ENCODE assay signal across 23 cellular contexts in genomic region chr2:156581280-156581679, GRCh38.
"Had no signal": no experiment of that assay in that cellular context is flagged by ENCODE, and none has a peak within 500 bp of the region (broad histone marks: within the 10 kb centered on the region; RNA-seq: fewer than 3 reads in every experiment).

No MANE protein-coding gene starts in this region.

- H3K4me3 Mint-ChIP-seq: memory B cell; natural killer cell treated with Interleukin-12 subunit alpha and Interleukin-12 subunit beta and Interleukin-15 and Interleukin-18, amount 100 ng/mL, for 72 hours; stimulated activated memory B cell treated with anti-CD40 and anti-IgM and Interleukin-4, amounts not matched to agents 10 μg/mL and 1 μg/mL and 100 μg/mL, for 72 hours; stimulated activated naive CD8-positive, alpha-beta T cell treated with anti-CD3 and anti-CD28 coated beads, Interleukin-15, amount 100 ng/mL, for 72 hours; type B pancreatic cell had no signal

- H3K27me3 ChIP-seq: ovary, right atrium auricular region, right lobe of liver, tibial nerve, uterus had no signal

- ATAC-seq: mucosa of descending colon; natural killer cell treated with Interleukin-12 subunit alpha and Interleukin-12 subunit beta and Interleukin-15 and Interleukin-18, amount 100 ng/mL, for 72 hours; right lobe of liver; stimulated activated memory B cell treated with anti-CD40 and anti-IgM and Interleukin-4, amounts not matched to agents 10 μg/mL and 1 μg/mL and 100 μg/mL, for 72 hours; stimulated activated naive CD8-positive, alpha-beta T cell treated with anti-CD3 and anti-CD28 coated beads, Interleukin-15, amount 100 ng/mL, for 72 hours had no signal

- H3K4me2 ChIP-seq: smooth muscle cell had no signal

- H3K27ac ChIP-seq: left ventricle myocardium inferior, ovary, right atrium auricular region, right lobe of liver, tibial nerve, uterus had no signal

- H3K4me3 ChIP-seq: left ventricle myocardium inferior, mucosa of descending colon, ovary, right atrium auricular region, right lobe of liver, smooth muscle cell, tibial nerve, uterus had no signal

- H3K27me3 Mint-ChIP-seq: memory B cell; naive thymus-derived CD4-positive, alpha-beta T cell; natural killer cell treated with Interleukin-12 subunit alpha and Interleukin-12 subunit beta and Interleukin-15 and Interleukin-18, amount 100 ng/mL, for 72 hours; progenitor cell of endocrine pancreas; stimulated activated memory B cell treated with anti-CD40 and anti-IgM and Interleukin-4, amounts not matched to agents 10 μg/mL and 1 μg/mL and 100 μg/mL, for 72 hours; stimulated activated naive CD8-positive, alpha-beta T cell treated with anti-CD3 and anti-CD28 coated beads, Interleukin-15, amount 100 ng/mL, for 72 hours; type B pancreatic cell had no signal

- H3K4me1 ChIP-seq: left ventricle myocardium inferior, right atrium auricular region, right lobe of liver, uterus had no signal

- H3K36me3 ChIP-seq: ovary, right lobe of liver, uterus had no signal

- H3K4me1 Mint-ChIP-seq: memory B cell; stimulated activated memory B cell treated with anti-CD40 and anti-IgM and Interleukin-4, amounts not matched to agents 10 μg/mL and 1 μg/mL and 100 μg/mL, for 72 hours; stimulated activated naive CD8-positive, alpha-beta T cell treated with anti-CD3 and anti-CD28 coated beads, Interleukin-15, amount 100 ng/mL, for 72 hours had no signal

- H3K36me3 Mint-ChIP-seq: natural killer cell treated with Interleukin-12 subunit alpha and Interleukin-12 subunit beta and Interleukin-15 and Interleukin-18, amount 100 ng/mL, for 72 hours had no signal

- H3K27ac Mint-ChIP-seq: memory B cell; natural killer cell treated with Interleukin-12 subunit alpha and Interleukin-12 subunit beta and Interleukin-15 and Interleukin-18, amount 100 ng/mL, for 72 hours; progenitor cell of endocrine pancreas; stimulated activated memory B cell treated with anti-CD40 and anti-IgM and Interleukin-4, amounts not matched to agents 10 μg/mL and 1 μg/mL and 100 μg/mL, for 72 hours; stimulated activated naive CD8-positive, alpha-beta T cell treated with anti-CD3 and anti-CD28 coated beads, Interleukin-15, amount 100 ng/mL, for 72 hours; type B pancreatic cell had no signal

- H3K9me3 ChIP-seq: left ventricle myocardium inferior, mucosa of descending colon, ovary, right atrium auricular region, right lobe of liver, tibial nerve, uterus had no signal

- DNase-seq: islet precursor cell; left ventricle myocardium inferior; midbrain; mucosa of descending colon; ovary; right lobe of liver; stimulated activated CD4-positive, alpha-beta T cell treated with anti-CD3 and anti-CD28 coated beads, Interleukin-1b, Interleukin-23, amount 100 ng/mL, for 48 hours; stimulated activated CD4-positive, alpha-beta T cell treated with anti-CD3 and anti-CD28 coated beads, Interleukin-2, amount 100 ng/mL, for 48 hours; stimulated activated CD4-positive, alpha-beta T cell treated with anti-CD3 and anti-CD28 coated beads, Interleukin-4, amount 100 ng/mL, for 4 hours; stimulated activated CD8-positive, alpha-beta memory T cell treated with anti-CD3 and anti-CD28 coated beads, Interleukin-4, amount 100 ng/mL, for 48 hours; stimulated activated naive CD4-positive, alpha-beta T cell treated with Interleukin-2 at 50 U/mL for 16 hours; stimulated activated naive CD8-positive, alpha-beta T cell treated with anti-CD3 and anti-CD28 coated beads, Interleukin-15, amount 100 ng/mL, for 72 hours; substantia nigra; uterus had no signal

- H3K9me3 Mint-ChIP-seq: memory B cell; naive thymus-derived CD4-positive, alpha-beta T cell; natural killer cell treated with Interleukin-12 subunit alpha and Interleukin-12 subunit beta and Interleukin-15 and Interleukin-18, amount 100 ng/mL, for 72 hours; stimulated activated memory B cell treated with anti-CD40 and anti-IgM and Interleukin-4, amounts not matched to agents 10 μg/mL and 1 μg/mL and 100 μg/mL, for 72 hours; stimulated activated naive CD8-positive, alpha-beta T cell treated with anti-CD3 and anti-CD28 coated beads, Interleukin-15, amount 100 ng/mL, for 72 hours; type B pancreatic cell had no signal
